10 cellular contexts compared by ENCODE assay signal in the genomic region with DNA sequence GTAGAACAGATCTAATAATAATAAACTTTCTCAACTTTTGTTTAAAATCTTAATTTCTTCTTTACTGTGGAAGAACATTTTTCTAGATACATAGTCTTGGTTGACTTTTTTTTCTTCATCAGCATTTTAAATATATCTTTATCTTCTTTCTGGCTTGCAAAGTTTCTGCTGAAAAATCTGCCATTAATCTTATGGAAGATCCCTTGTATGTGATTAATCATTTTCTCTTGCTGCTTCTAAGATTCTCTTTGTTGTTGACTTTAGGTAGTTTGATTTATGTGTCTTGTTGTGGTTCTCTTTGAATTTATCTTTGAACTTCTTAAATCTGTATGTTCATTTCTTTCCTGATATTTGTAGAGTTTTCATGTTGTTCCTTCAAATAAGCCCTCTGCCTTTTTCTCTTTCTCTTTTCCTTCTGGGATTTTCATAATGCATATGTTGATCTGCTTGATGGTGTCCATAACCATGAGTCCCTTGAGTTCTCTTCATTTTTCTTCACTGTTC.
"Had no signal": no experiment of that assay in that cellular context is flagged by ENCODE, and none has a peak within 500 bp of the region (broad histone marks: within the 10 kb centered on the region; RNA-seq: fewer than 3 reads in every experiment).

No MANE protein-coding gene starts in this region.

- H3K4me1 Mint-ChIP-seq: GM23338, H9 had no signal

- H3K9me3 ChIP-seq: HAP-1 had no signal

- DNase-seq: GM23248, GOT3, H7, H9, HCEC 1CT, HFFc6 had no signal

- H3K27ac ChIP-seq: GM23248 had no signal

- H3K4me3 ChIP-seq: GM23248, GM23338, HAP-1 had no signal

- H3K36me3 ChIP-seq: HAP-1 had no signal

- FAIRE-seq: H1, H54 had no signal

- H3K4me1 ChIP-seq: HAP-1 had no signal

- H3K27ac Mint-ChIP-seq: GM23338, H9, HFFc6 had no signal

- H3K4me3 Mint-ChIP-seq: GM23338, H9, HFFc6 had no signal
